Comparison of ENCODE assay signal across 8 cellular contexts in the genomic region with DNA sequence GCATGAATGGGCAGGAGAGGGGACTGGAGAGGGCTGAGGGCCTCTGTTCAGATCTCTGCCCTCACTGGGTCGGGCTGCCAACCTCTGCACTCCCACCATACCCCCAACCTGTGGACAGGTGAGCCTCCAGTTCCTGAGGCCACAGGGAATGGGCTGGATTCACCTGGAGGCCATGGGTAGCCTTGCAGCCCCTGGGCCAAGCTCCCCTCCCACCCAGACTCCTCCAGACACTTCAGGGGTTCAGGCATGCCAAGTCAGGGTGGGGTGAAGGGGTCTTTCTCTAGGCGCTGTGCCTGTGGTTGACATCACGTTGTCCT.
A peak's percentile ranks its signal among the peaks of the same experiment; 100 is the strongest.
DNase-seq lines count a peak whose midpoint lies in the region; ATAC-seq and TF ChIP-seq lines count a peak whose summit lies in the region.
"Had no signal": no experiment of that assay in that cellular context is flagged by ENCODE, and none has a peak within 500 bp of the region (broad histone marks: within the 10 kb centered on the region; RNA-seq: fewer than 3 reads in every experiment).

No MANE protein-coding gene starts in this region.

- WGBS in mesenchymal stem cell = 100% methylated on average over 2 of the region's 3 CpGs
- WGBS in suprapubic skin = no CpG with 5 or more reads among the region's 3 CpGs

- H3K4me3 ChIP-seq in mesenchymal stem cell (ENCODE audit: insufficient read depth in 1 of 2, low read depth in 1 of 2, low read length in 2 of 2) (peak overlapping the region in 1 of 2 experiments; percentile 42), suprapubic skin (no peak overlapping the region)

- H2AFZ ChIP-seq in mesenchymal stem cell (ENCODE audit: low read depth, low read length) = no peak overlapping the region

- H3K4me3 Mint-ChIP-seq in brain = no peak overlapping the region

- no peaks in the 10 kb centered on the region for H3K36me3 Mint-ChIP-seq in brain

- H3K27ac Mint-ChIP-seq in brain = peak overlapping the region; percentile 38 to 84 (median 71)

- peak overlapping the region; percentile 42 for H2AK5ac ChIP-seq in mesenchymal stem cell (ENCODE audit: low read length, severe bottlenecking)

- H3K4me2 ChIP-seq in mesenchymal stem cell (ENCODE audit: low read length, poor library complexity, severe bottlenecking) = no peak overlapping the region

- TF ChIP-seq POLR2A in suprapubic skin (IDR thresholded peaks at IDR 0.05) = no peak

- H3K18ac ChIP-seq in mesenchymal stem cell (ENCODE audit: low read depth in 1 of 2, low read length in 2 of 2) = peak overlapping the region; percentile 86 to 97

- DNase-seq in mesenchymal stem cell = no peak
- DNase-seq in suprapubic skin (ENCODE audit: low spot score in 2 of 2) = no peak
- DNase-seq in NCI-H128 (lab: John Stamatoyannopoulos, UW; ENCODE audit: unreplicated experiment) = no peak
- DNase-seq: NCI-H1105 treated with DMSO at 0.1 percent for 48 hours had no signal

- H3K9me3 Mint-ChIP-seq in brain = no peaks in the 10 kb centered on the region

- H3K4me1 ChIP-seq in mesenchymal stem cell (ENCODE audit: control insufficient read depth, insufficient read depth, low read depth, low read length) (peaks cover 84% of the 10 kb centered on the region), suprapubic skin (peaks cover 100% of the 10 kb centered on the region)

- peak overlapping the region; percentile 15 to 88 for H3K4ac ChIP-seq in mesenchymal stem cell (ENCODE audit: low read depth in 1 of 2, low read length in 2 of 2)

- peak overlapping the region; percentile 87 for H2BK15ac ChIP-seq in mesenchymal stem cell (ENCODE audit: low read depth, poor library complexity, severe bottlenecking)

- peaks cover 78% of the 10 kb centered on the region for H3K4me1 Mint-ChIP-seq in brain

- H3K23ac ChIP-seq in mesenchymal stem cell (ENCODE audit: low read length in 2 of 2) = peak overlapping the region in 1 of 2 experiments; percentile 15

- peaks cover 25% of the 10 kb centered on the region for H3K79me1 ChIP-seq in mesenchymal stem cell (replicated peaks; ENCODE audit: low read length, poor library complexity, severe bottlenecking)

- no peaks in the 10 kb centered on the region for H3K27me3 Mint-ChIP-seq in brain

- ATAC-seq in HG03039 (IDR thresholded peaks at IDR 0.05; ENCODE audit: unreplicated experiment) (no peak), HG03520 (IDR thresholded peaks at IDR 0.05; ENCODE audit: unreplicated experiment) (no peak)

- H3K27me3 ChIP-seq in mesenchymal stem cell (ENCODE audit: control insufficient read depth in 1 of 2, insufficient read depth in 1 of 2, low read length in 2 of 2) = no peaks in the 10 kb centered on the region
- H3K27me3 ChIP-seq in suprapubic skin = no peaks in the 10 kb centered on the region

- peak overlapping the region in 1 of 2 experiments; percentile 86 for H3K14ac ChIP-seq in mesenchymal stem cell (ENCODE audit: low read length in 2 of 2)

- H3K9me3 ChIP-seq in KOPT-K1 (ENCODE audit: insufficient read depth, low read length, poor library complexity, severe bottlenecking) = no peaks in the 10 kb centered on the region
- H3K9me3 ChIP-seq in mesenchymal stem cell (ENCODE audit: control insufficient read depth, low read length) = no peaks in the 10 kb centered on the region
- no peaks in the 10 kb centered on the region for H3K9me3 ChIP-seq in suprapubic skin

- H4K91ac ChIP-seq in mesenchymal stem cell (ENCODE audit: low read length) = peak overlapping the region; percentile 99

- no peak overlapping the region for H2BK5ac ChIP-seq in mesenchymal stem cell (ENCODE audit: low read depth, low read length, poor library complexity, severe bottlenecking)

- peaks cover 30% of the 10 kb centered on the region; the same call in 1 of the 2 replicates for H3K36me3 ChIP-seq in KOPT-K1 (ENCODE audit: insufficient read depth, low read length)
- H3K36me3 ChIP-seq in mesenchymal stem cell (ENCODE audit: control insufficient read depth in 1 of 2, insufficient read depth in 2 of 2, low read depth in 1 of 2, low read length in 2 of 2) = peaks cover 35 to 61% of the 10 kb centered on the region in 2 experiments
- H3K36me3 ChIP-seq in suprapubic skin = no peaks in the 10 kb centered on the region

- H3K27ac ChIP-seq in KOPT-K1 (ENCODE audit: low read depth, low read length, poor library complexity, severe bottlenecking) (peak overlapping the region; percentile 100), mesenchymal stem cell (ENCODE audit: low read length, poor library complexity, severe bottlenecking) (peak overlapping the region; percentile 79), suprapubic skin (peak overlapping the region; percentile 91)

- H2BK12ac ChIP-seq in mesenchymal stem cell (ENCODE audit: low read length in 2 of 2) = peak overlapping the region; percentile 65 to 77

- TF ChIP-seq EP300 in suprapubic skin (IDR thresholded peaks at IDR 0.05) = no peak

- TF ChIP-seq CTCF in brain (conservative IDR thresholded peaks at IDR 0.05) (no peak), suprapubic skin (IDR thresholded peaks at IDR 0.05) (no peak)

- H4K8ac ChIP-seq in mesenchymal stem cell (ENCODE audit: low read length) = peak overlapping the region; percentile 69

- peak overlapping the region; percentile 96 for H2BK120ac ChIP-seq in mesenchymal stem cell (ENCODE audit: low read depth, low read length)

- H3K9ac ChIP-seq in mesenchymal stem cell (ENCODE audit: low read length) = peak overlapping the region; percentile 68
